In the genomic region with DNA sequence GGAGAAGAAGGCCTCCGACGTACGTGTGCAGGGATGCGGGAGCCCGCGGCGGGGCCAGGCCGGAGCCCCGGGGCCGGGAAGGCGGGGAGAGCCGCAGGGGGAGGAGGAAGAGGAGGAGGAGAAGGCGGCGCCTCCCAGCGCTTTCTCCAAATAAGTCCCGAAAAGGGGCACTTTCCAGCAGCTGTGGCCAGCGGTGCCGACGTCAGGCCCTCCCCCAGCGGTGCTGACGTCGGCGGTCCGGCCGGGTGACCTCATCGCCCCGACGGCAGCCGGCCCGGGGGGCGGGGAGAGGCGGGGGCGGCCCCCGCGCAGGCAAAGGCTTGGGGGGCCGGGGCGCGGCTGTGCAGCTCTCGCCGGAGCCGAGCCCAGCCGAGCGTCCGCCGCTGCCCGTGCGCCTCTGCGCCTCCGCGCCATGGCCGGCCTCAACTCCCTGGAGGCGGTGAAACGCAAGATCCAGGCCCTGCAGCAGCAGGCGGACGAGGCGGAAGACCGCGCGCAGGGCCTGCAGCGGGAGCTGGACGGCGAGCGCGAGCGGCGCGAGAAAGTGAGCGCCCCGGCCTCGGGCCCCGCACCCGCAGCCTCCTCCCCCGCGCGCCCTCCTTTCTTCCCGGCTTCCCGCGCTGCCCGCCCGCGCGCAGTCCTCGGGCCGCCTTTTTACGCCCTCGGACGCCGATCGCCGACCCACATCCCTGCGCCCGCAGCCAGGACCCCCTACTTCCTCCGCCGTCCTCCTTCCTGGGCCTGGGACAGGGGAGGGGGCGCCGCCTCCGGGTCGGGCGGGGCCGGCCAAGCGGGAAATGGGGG, we compare ENCODE assay signal across 8 cellular contexts. TPM values are rescaled to one million over a fixed set of nuclear protein-coding genes. Genes with fewer than 3 reads are reported as not detected.
A peak's percentile ranks its signal among the peaks of the same experiment; 100 is the strongest.
DNase-seq lines count a peak whose midpoint lies in the region; ATAC-seq and TF ChIP-seq lines count a peak whose summit lies in the region.

Gene TPM4 (plus strand): TSS at position 342 of the 804 bp plus-strand sequence. CDS start 71 bp downstream, at position 413.

- WGBS in adipose tissue, 3 donors, result 0 to 1% (median 0%) methylated on average over 35 to 85 of the region's 101 CpGs
- 0 to 1% methylated on average over 71 to 100 of the region's 101 CpGs for WGBS in heart right ventricle, 2 donors

- H3K27me3 ChIP-seq in KMS-11 (ENCODE audit: insufficient read depth, low read depth) (no peaks in the 10 kb centered on the region), heart right ventricle (peaks cover 0 to 4% (median 0%) of the 10 kb centered on the region in 7 donors)

- H3K36me3 ChIP-seq in KMS-11 (ENCODE audit: insufficient read depth) (0 out of 2 replicates have a peak, but pooled peaks cover 7% of the 10 kb centered on the region), heart right ventricle (peaks cover 0 to 30% (median 5%) of the 10 kb centered on the region in 9 donors)

- peaks cover 74 to 79% (median 79%) of the 10 kb centered on the region in 3 donors for H3K4me1 Mint-ChIP-seq in T-cell
- peaks cover 46% of the 10 kb centered on the region for H3K4me1 Mint-ChIP-seq in type B pancreatic cell (ENCODE audit: unreplicated experiment)

- H3K4me2 ChIP-seq in KMS-11, result peak within 1 kb of the TSS; percentile 94

- ATAC-seq in GM21447 (IDR thresholded peaks at IDR 0.05; ENCODE audit: unreplicated experiment) (peak; percentile 42), T-cell (replicated peaks in 1 of 4) (peak; percentile 29 to 54 (median 40)), heart right ventricle (peak; percentile 84 to 92 (median 89))

- peaks cover 3% of the 10 kb centered on the region for H3K36me3 Mint-ChIP-seq in T-cell
- H3K36me3 Mint-ChIP-seq in type B pancreatic cell, result peaks cover 17% of the 10 kb centered on the region

- TF ChIP-seq CTCF in KMS-11 (conservative IDR thresholded peaks at IDR 0.05; ENCODE audit: low read depth, low read length) (no peak), heart right ventricle (IDR thresholded peaks at IDR 0.05) (no peak), type B pancreatic cell (conservative IDR thresholded peaks at IDR 0.05) (no peak)

- H4K20me1 ChIP-seq in KMS-11 (ENCODE audit: insufficient read depth), result no peaks in the 10 kb centered on the region

- H3K4me3 ChIP-seq in KMS-11 (IDR thresholded peaks at IDR 0.05; ENCODE audit: insufficient read depth, low read depth, low read length) (no peak within 1 kb of the TSS), heart right ventricle (peak within 1 kb of the TSS; percentile 73 to 100 (median 95))

- POLR2A ChIA-PET in T-cell (lab: Charles Lee), result interaction anchor here in 1 of 2 donors (0.6 kb wide), 1 partner anchor 697 kb away, joined by 3 read pairs; no protein-coding TSS in a partner anchor

- CTCF ChIA-PET in T-cell (lab: Charles Lee), result interaction anchor here in 1 of 2 donors (0.7 to 1.1 kb wide), 4 partner anchors 10 to 999 kb away, joined by 3 to 6 read pairs (median 3); partner anchors contain the start of gene HAUS8

- H3K79me2 ChIP-seq in KMS-11 (ENCODE audit: insufficient read depth, low read depth), result peaks cover 33% of the 10 kb centered on the region

- H3K27ac Mint-ChIP-seq in T-cell (peak within 1 kb of the TSS; percentile 95 to 99), type B pancreatic cell (peak within 1 kb of the TSS; percentile 98)

- intact Hi-C loops in heart right ventricle (cut with DNase I) (loop anchor here in 4 of 10 donors (2.0 to 5.0 kb wide), 3 partner anchors 34 to 239 kb away; partner anchors contain the start of gene RAB8A (in 3 of the 4)), posterior cingulate gyrus (cut with DNase I) (loop anchor here (2.0 kb wide), 1 partner anchor 34 kb away; the partner anchor contains the start of gene RAB8A)

- H3K4me1 ChIP-seq in KMS-11 (ENCODE audit: low read depth, poor library complexity, severe bottlenecking), result peaks cover 29% of the 10 kb centered on the region
- H3K4me1 ChIP-seq in heart right ventricle, result peaks cover 0 to 74% (median 45%) of the 10 kb centered on the region in 9 donors

- peak within 1 kb of the TSS; percentile 75 to 95 (median 86) for H3K4me3 Mint-ChIP-seq in T-cell
- H3K4me3 Mint-ChIP-seq in type B pancreatic cell, result peak within 1 kb of the TSS; percentile 93

- no peaks in the 10 kb centered on the region for H3K9me3 ChIP-seq in heart right ventricle

- H3K27me3 Mint-ChIP-seq in T-cell, result no peaks in the 10 kb centered on the region
- no peaks in the 10 kb centered on the region for H3K27me3 Mint-ChIP-seq in type B pancreatic cell

- DNase-seq in DMS153 treated with DMSO at 0.1 percent for 48 hours (lab: John Stamatoyannopoulos, UW; ENCODE audit: unreplicated experiment), result peak; percentile 34
- DNase-seq in T-cell, result peak; percentile 40 to 81 (median 61)
- DNase-seq in heart right ventricle, result peak; percentile 93 to 94
- DNase-seq in posterior cingulate gyrus, result peak; percentile 76 to 98 (median 85)
- DNase-seq in type B pancreatic cell (ENCODE audit: extremely low spot score, unreplicated experiment), result peak; percentile 90

- H3K9ac ChIP-seq in KMS-11, result peak within 1 kb of the TSS; percentile 93

- H3K27ac ChIP-seq in KMS-11 (peak within 1 kb of the TSS; percentile 100), adipose tissue (ENCODE audit: low read depth, low read length) (peak within 1 kb of the TSS; percentile 85), heart right ventricle (peak within 1 kb of the TSS; percentile 99 to 100 (median 100))

- H2AFZ ChIP-seq in KMS-11 (ENCODE audit: low read depth), result peak within 1 kb of the TSS; percentile 73

- H3K9me3 Mint-ChIP-seq in T-cell (no peaks in the 10 kb centered on the region), type B pancreatic cell (no peaks in the 10 kb centered on the region)

RNA-seq across cellular contexts. Expression of gene TPM4, which starts in this region (rescaled TPM):
- 100 to 1,000 TPM in 2 of 5 donors, 10 to 100 TPM in 3; 83.6 to 189 (median 99.5) TPM for total RNA-seq in T-cell
- 100 to 1,000 TPM in 2 of 3 donors, 10 to 100 TPM in 1; 64.8 to 605 (median 330) TPM for polyA plus RNA-seq in adipose tissue
- total RNA-seq in heart right ventricle, result 100 to 1,000 TPM in 2 of 10 donors, 10 to 100 TPM in 8; 52.0 to 231 (median 72.5) TPM
- 100 to 1,000 TPM; 121 to 195 TPM for polyA plus RNA-seq in heart right ventricle
- 425 and 472 TPM in 2 replicates for total RNA-seq in type B pancreatic cell (ENCODE audit: low replicate concordance)

Comparison
In these comparisons a context has a peak if more than half of its experiments do, and no peak if none do; other contexts are left out.
1. DNase-seq: peak in every context shown above with its lines; median percentile 94 in heart right ventricle; 90 in type B pancreatic cell; 85 in posterior cingulate gyrus; 61 in T-cell; 34 in DMS153 treated with DMSO at 0.1 percent for 48 hours.